Comparison of ENCODE assay signal across 30 cellular contexts in genomic region chr3:48416091-48416505, GRCh38. TPM values are rescaled to one million over a fixed set of nuclear protein-coding genes. Genes with fewer than 3 reads are reported as not detected.
"Had no signal": no experiment of that assay in that cellular context is flagged by ENCODE, and none has a peak within 500 bp of the region (broad histone marks: within the 10 kb centered on the region; RNA-seq: fewer than 3 reads in every experiment).

No MANE protein-coding gene starts in this region.

- H3K27me3 ChIP-seq: esophagus squamous epithelium, right atrium auricular region, vagina had no signal

- H3K4me1 ChIP-seq: parathyroid adenoma had no signal

- H3K9ac ChIP-seq: parathyroid adenoma had no signal

- H3K27me3 Mint-ChIP-seq: activated CD4-positive, alpha-beta T cell treated with anti-CD3 and anti-CD28 coated beads for 36 hours; activated CD8-positive, alpha-beta memory T cell treated with anti-CD3 and anti-CD28 coated beads, Interleukin-2, amount 10 ng/mL, durations not matched to agents 7 days and 5 days; activated naive CD4-positive, alpha-beta T cell treated with anti-CD3 and anti-CD28 coated beads, Interleukin-2, amount 50 U/mL, for 24 hours; activated naive CD8-positive, alpha-beta T cell treated with anti-CD3 and anti-CD28 coated beads, Interleukin-2, amount 50 U/mL, for 24 hours; naive B cell had no signal

- ATAC-seq: activated CD4-positive, alpha-beta T cell treated with anti-CD3 and anti-CD28 coated beads for 36 hours; activated CD8-positive, alpha-beta memory T cell treated with anti-CD3 and anti-CD28 coated beads, Interleukin-2, amount 10 ng/mL, durations not matched to agents 7 days and 5 days; activated CD8-positive, alpha-beta T cell treated with anti-CD3 and anti-CD28 coated beads, Interleukin-2, amount 10 ng/mL, durations not matched to agents 7 days and 5 days; activated naive CD8-positive, alpha-beta T cell treated with anti-CD3 and anti-CD28 coated beads, Interleukin-2, amount 50 U/mL, for 24 hours had no signal

- H3K4me1 Mint-ChIP-seq: activated CD4-positive, alpha-beta T cell treated with anti-CD3 and anti-CD28 coated beads for 36 hours; activated CD8-positive, alpha-beta memory T cell treated with anti-CD3 and anti-CD28 coated beads, Interleukin-2, amount 10 ng/mL, durations not matched to agents 7 days and 5 days; activated naive CD4-positive, alpha-beta T cell treated with anti-CD3 and anti-CD28 coated beads, Interleukin-2, amount 50 U/mL, for 24 hours; activated naive CD8-positive, alpha-beta T cell treated with anti-CD3 and anti-CD28 coated beads, Interleukin-2, amount 50 U/mL, for 24 hours; mesothelial cell of epicardium; naive B cell; nephron progenitor cell had no signal

- FAIRE-seq: islet of Langerhans had no signal

- H3K79me2 ChIP-seq: parathyroid adenoma had no signal

- H3K9me3 Mint-ChIP-seq: activated naive CD4-positive, alpha-beta T cell treated with anti-CD3 and anti-CD28 coated beads, Interleukin-2, amount 50 U/mL, for 24 hours; activated naive CD8-positive, alpha-beta T cell treated with anti-CD3 and anti-CD28 coated beads, Interleukin-2, amount 50 U/mL, for 24 hours; activated T-helper 2 cell treated with anti-CD3 and anti-CD28 coated beads, Interferon-gamma antibody, Interleukin-2, Interleukin-4, amounts not matched to agents 10 μg/mL and 5 μg/mL and 100 μg/mL, durations not matched to agents 14 hours and 24 hours and 36 hours; mesothelial cell of epicardium; naive B cell; nephron progenitor cell had no signal

- H3K27ac ChIP-seq: epithelial cell of prostate, esophagus squamous epithelium, parathyroid adenoma, right atrium auricular region, thoracic aorta, vagina had no signal

- H3K36me3 Mint-ChIP-seq: activated CD8-positive, alpha-beta memory T cell treated with anti-CD3 and anti-CD28 coated beads, Interleukin-2, amount 10 ng/mL, durations not matched to agents 7 days and 5 days; activated naive CD4-positive, alpha-beta T cell treated with anti-CD3 and anti-CD28 coated beads, Interleukin-2, amount 50 U/mL, for 24 hours; naive B cell had no signal

- H3K4me3 ChIP-seq: esophagus squamous epithelium, right atrium auricular region, thoracic aorta, vagina had no signal

- H3K27ac Mint-ChIP-seq: activated CD4-positive, alpha-beta T cell treated with anti-CD3 and anti-CD28 coated beads for 36 hours; activated CD8-positive, alpha-beta memory T cell treated with anti-CD3 and anti-CD28 coated beads, Interleukin-2, amount 10 ng/mL, durations not matched to agents 7 days and 5 days; activated CD8-positive, alpha-beta T cell treated with anti-CD3 and anti-CD28 coated beads, Interleukin-2, amount 10 ng/mL, durations not matched to agents 7 days and 5 days; activated naive CD4-positive, alpha-beta T cell treated with anti-CD3 and anti-CD28 coated beads, Interleukin-2, amount 50 U/mL, for 24 hours; activated naive CD8-positive, alpha-beta T cell treated with anti-CD3 and anti-CD28 coated beads, Interleukin-2, amount 50 U/mL, for 24 hours; activated T-helper 2 cell treated with anti-CD3 and anti-CD28 coated beads, Interferon-gamma antibody, Interleukin-2, Interleukin-4, amounts not matched to agents 10 μg/mL and 5 μg/mL and 100 μg/mL, durations not matched to agents 14 hours and 24 hours and 36 hours; mesothelial cell of epicardium had no signal

- H3K4me3 Mint-ChIP-seq: activated CD4-positive, alpha-beta T cell treated with anti-CD3 and anti-CD28 coated beads for 36 hours; activated CD8-positive, alpha-beta memory T cell treated with anti-CD3 and anti-CD28 coated beads, Interleukin-2, amount 10 ng/mL, durations not matched to agents 7 days and 5 days; activated CD8-positive, alpha-beta T cell treated with anti-CD3 and anti-CD28 coated beads, Interleukin-2, amount 10 ng/mL, durations not matched to agents 7 days and 5 days; activated naive CD4-positive, alpha-beta T cell treated with anti-CD3 and anti-CD28 coated beads, Interleukin-2, amount 50 U/mL, for 24 hours; activated naive CD8-positive, alpha-beta T cell treated with anti-CD3 and anti-CD28 coated beads, Interleukin-2, amount 50 U/mL, for 24 hours; mesothelial cell of epicardium; naive B cell; nephron progenitor cell had no signal

- H3K9me3 ChIP-seq: esophagus squamous epithelium, right atrium auricular region, thoracic aorta, vagina had no signal

- H2AFZ ChIP-seq: parathyroid adenoma had no signal

- DNase-seq: activated CD4-positive, alpha-beta T cell treated with anti-CD3 and anti-CD28 coated beads for 36 hours; activated CD4-positive, CD25-positive, alpha-beta regulatory T cell; activated CD8-positive, alpha-beta memory T cell treated with anti-CD3 and anti-CD28 coated beads, Interleukin-2, amount 10 ng/mL, durations not matched to agents 7 days and 5 days; activated CD8-positive, alpha-beta T cell treated with anti-CD3 and anti-CD28 coated beads, Interleukin-2, amount 10 ng/mL, durations not matched to agents 7 days and 5 days; activated naive CD8-positive, alpha-beta T cell treated with anti-CD3 and anti-CD28 coated beads, Interleukin-2, amount 50 U/mL, for 24 hours; activated T-cell treated with anti-CD3 and anti-CD28 coated beads, Interleukin-2, amount 50 U/mL, for 48 hours; amygdala; central memory CD4-positive, alpha-beta T cell; dermis blood vessel endothelial cell; effector CD4-positive, alpha-beta T cell; esophagus squamous epithelium; foreskin melanocyte; naive B cell; nephron progenitor cell; nucleus accumbens; stimulated activated CD4-positive, alpha-beta T cell treated with anti-CD3 and anti-CD28 coated beads, Interleukin-2, amount 100 ng/mL, for 48 hours; stimulated activated naive CD4-positive, alpha-beta T cell treated with Interleukin-2 at 50 U/mL for 16 hours; T-helper 1 cell; trophoblast cell had no signal

RNA-seq across cellular contexts. Expression of gene FBXW12, which starts 44.1 kb away (rescaled TPM):
- total RNA-seq: activated CD8-positive, alpha-beta memory T cell treated with anti-CD3 and anti-CD28 coated beads, Interleukin-2, amount 10 ng/mL, durations not matched to agents 7 days and 5 days; activated CD8-positive, alpha-beta T cell treated with anti-CD3 and anti-CD28 coated beads, Interleukin-2, amount 10 ng/mL, durations not matched to agents 7 days and 5 days; activated T-helper 2 cell treated with anti-CD3 and anti-CD28 coated beads, Interferon-gamma antibody, Interleukin-2, Interleukin-4, amounts not matched to agents 10 μg/mL and 5 μg/mL and 100 μg/mL, durations not matched to agents 14 hours and 24 hours and 36 hours; dermis blood vessel endothelial cell; esophagus squamous epithelium; glomerular endothelial cell; lower leg skin; right atrium auricular region; thoracic aorta; vagina had no signal
